13 cellular contexts compared by ENCODE assay signal in the genomic region with DNA sequence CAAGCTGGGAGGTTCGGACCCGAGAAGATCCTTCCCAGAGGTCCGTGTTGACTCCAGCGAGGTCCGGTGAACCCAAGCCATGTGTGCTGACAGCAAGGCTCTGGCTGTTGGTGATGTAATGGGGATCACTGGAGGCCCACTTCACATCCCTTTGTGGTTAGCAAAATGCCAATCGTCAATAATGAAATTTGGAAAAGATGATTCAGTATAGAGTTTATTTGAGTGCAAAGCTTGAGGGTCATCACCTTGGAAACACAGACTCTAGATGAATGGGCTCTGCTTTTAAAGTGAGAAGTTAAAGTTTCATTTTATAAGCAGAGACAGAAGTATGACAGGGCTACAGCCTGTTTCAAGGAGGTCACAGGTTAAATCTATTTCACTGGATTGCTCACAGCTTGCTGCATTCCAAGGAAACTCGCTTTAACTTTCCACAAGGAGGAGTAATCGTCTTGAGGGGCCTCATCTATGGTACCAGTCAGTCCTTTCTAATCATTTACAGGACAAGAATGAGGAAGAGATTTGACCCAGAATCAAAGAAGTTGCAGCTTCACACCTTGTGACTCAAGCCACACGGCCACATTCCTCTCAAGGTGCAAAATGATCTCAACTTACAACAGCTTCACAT.
A peak's percentile ranks its signal among the peaks of the same experiment; 100 is the strongest.
DNase-seq lines count a peak whose midpoint lies in the region; ATAC-seq, FAIRE-seq and TF ChIP-seq lines count a peak whose summit lies in the region.
"Had no signal": no experiment of that assay in that cellular context is flagged by ENCODE, and none has a peak within 500 bp of the region (broad histone marks: within the 10 kb centered on the region; RNA-seq: fewer than 3 reads in every experiment).

No MANE protein-coding gene starts in this region.

- H3K4me2 ChIP-seq in A549 = no peak overlapping the region

- peaks cover 4% of the 10 kb centered on the region for H3K27me3 ChIP-seq in kidney epithelial cell (ENCODE audit: control insufficient read depth, insufficient read depth, low read length)

- ATAC-seq in A549 = peak; percentile 8 to 61; a peak in 3 of 6 replicates
- ATAC-seq in HG03139 (IDR thresholded peaks at IDR 0.05; ENCODE audit: unreplicated experiment) = no peak
- ATAC-seq: right cardiac atrium had no signal

- no peaks in the 10 kb centered on the region for H3K36me3 ChIP-seq in kidney epithelial cell (ENCODE audit: control insufficient read depth, insufficient read depth, low read length)

- TF ChIP-seq RAD21 in A549 (conservative IDR thresholded peaks at IDR 0.05 in 1 of 2, IDR thresholded peaks at IDR 0.05 in 1 of 2) = no peak; a peak in 1 of 5 replicates

- no peaks in the 10 kb centered on the region for H3K4me1 ChIP-seq in A549

- BruUV-seq in MCF 10A (replicated peaks; lab: Mats Ljungman, UMichigan) = no TSS peak

- DNase-seq in A549 (ENCODE audit: low read depth in 1 of 2, low spot score in 1 of 2) = peak; percentile 44 to 58
- peak; percentile 52 for DNase-seq in HPDE6-E6E7 (ENCODE audit: extremely low spot score)
- no peak for DNase-seq in MCF 10A (ENCODE audit: unreplicated experiment)
- DNase-seq in kidney epithelial cell (ENCODE audit: low read depth) = peak; percentile 96
- no peak for DNase-seq in NCI-H446 (lab: John Stamatoyannopoulos, UW)
- no peak for DNase-seq in NCI-H1694 (lab: John Stamatoyannopoulos, UW)
- no peak for DNase-seq in T-helper 2 cell
- DNase-seq: cerebellar nuclear complex, NCI-H2107, right cardiac atrium had no signal

- POLR2A ChIA-PET in A549 (lab: Yijun Ruan, JAX) = interaction anchor here (0.6 to 0.7 kb wide), 2 partner anchors 37 to 214 kb away, joined by 3 to 7 read pairs; no protein-coding TSS in a partner anchor
- POLR2A ChIA-PET in MCF 10A (lab: Yijun Ruan, JAX) = interaction anchor here (0.6 kb wide), 2 partner anchors 1023 to 1268 kb away, joined by 3 read pairs; no protein-coding TSS in a partner anchor

- H3K27me3 Mint-ChIP-seq in MCF 10A (ENCODE audit: insufficient read depth, unreplicated experiment) = no peaks in the 10 kb centered on the region

- H3K27ac ChIP-seq in A549 = no peak overlapping the region
- H3K27ac ChIP-seq: C4-2B had no signal

- no peaks in the 10 kb centered on the region for H3K9me3 ChIP-seq in A549

- WGBS in A549 (ENCODE audit: missing lambda C conversion rate) = 28% methylated on average over 9 of the region's 9 CpGs

- CTCF ChIA-PET in A549 (lab: Yijun Ruan, JAX) (interaction anchor here (0.9 to 2.6 kb wide), 6 partner anchors 9 to 264 kb away, joined by 3 to 7 read pairs (median 3); no protein-coding TSS in a partner anchor), MCF 10A (lab: Yijun Ruan, JAX) (interaction anchor here (0.5 to 8.9 kb wide), 7 partner anchors 8 to 597 kb away, joined by 3 to 118 read pairs (median 3); no protein-coding TSS in a partner anchor)

- no peak for TF ChIP-seq POLR2A in A549 (IDR thresholded peaks at IDR 0.05; ENCODE audit: low read length)

- H3K4me3 ChIP-seq in A549 (no peak overlapping the region), kidney epithelial cell (ENCODE audit: low read depth, low read length) (no peak overlapping the region)

- peaks cover 6% of the 10 kb centered on the region for H3K4me1 Mint-ChIP-seq in MCF 10A (ENCODE audit: insufficient read depth, unreplicated experiment)

- intact Hi-C loops in MCF 10A (cut with micrococcal nuclease) = loop anchor here (1.0 to 10.0 kb wide), 3 partner anchors 61 to 197 kb away; no protein-coding TSS in a partner anchor

- H3K9me3 Mint-ChIP-seq in MCF 10A (ENCODE audit: unreplicated experiment) = no peaks in the 10 kb centered on the region
- H3K9me3 Mint-ChIP-seq: immature natural killer cell had no signal

- no peak overlapping the region for H3K27ac Mint-ChIP-seq in MCF 10A (ENCODE audit: low read depth, unreplicated experiment)
- H3K27ac Mint-ChIP-seq: immature natural killer cell had no signal

- FAIRE-seq in A549 (lab: Jason Lieb, UNC) = peak; percentile 46

- H3K4me3 Mint-ChIP-seq in MCF 10A (ENCODE audit: unreplicated experiment) = no peak overlapping the region
- H3K4me3 Mint-ChIP-seq: immature natural killer cell had no signal

- TF ChIP-seq EP300 in A549 (IDR thresholded peaks at IDR 0.05) = no peak

- H3K36me3 Mint-ChIP-seq in MCF 10A (ENCODE audit: insufficient read depth, unreplicated experiment) = no peaks in the 10 kb centered on the region
- H3K36me3 Mint-ChIP-seq: immature natural killer cell had no signal

- TF ChIP-seq CTCF in A549 (IDR thresholded peaks at IDR 0.05) (no peak), MCF 10A (IDR thresholded peaks at IDR 0.05; ENCODE audit: unreplicated experiment) (peak; percentile 17), kidney epithelial cell (IDR thresholded peaks at IDR 0.05; ENCODE audit: insufficient read depth, low read length, poor library complexity, severe bottlenecking) (peak; percentile 62)

TF ChIP-seq in A549, 52 proteins besides CTCF, POLR2A, EP300 and RAD21:
- TF ChIP-seq TP53 (CRISPR knock-in tag; IDR thresholded peaks at IDR 0.05) = no peak
- 0 out of 3 replicates have a peak, but pooled peaks have one; percentile 10 for TF ChIP-seq SMC3 (IDR thresholded peaks at IDR 0.05)
- TF ChIP-seq POLR2AphosphoS2 (conservative IDR thresholded peaks at IDR 0.05; ENCODE audit: low read length) = no peak
- TF ChIP-seq, protein P1, sequence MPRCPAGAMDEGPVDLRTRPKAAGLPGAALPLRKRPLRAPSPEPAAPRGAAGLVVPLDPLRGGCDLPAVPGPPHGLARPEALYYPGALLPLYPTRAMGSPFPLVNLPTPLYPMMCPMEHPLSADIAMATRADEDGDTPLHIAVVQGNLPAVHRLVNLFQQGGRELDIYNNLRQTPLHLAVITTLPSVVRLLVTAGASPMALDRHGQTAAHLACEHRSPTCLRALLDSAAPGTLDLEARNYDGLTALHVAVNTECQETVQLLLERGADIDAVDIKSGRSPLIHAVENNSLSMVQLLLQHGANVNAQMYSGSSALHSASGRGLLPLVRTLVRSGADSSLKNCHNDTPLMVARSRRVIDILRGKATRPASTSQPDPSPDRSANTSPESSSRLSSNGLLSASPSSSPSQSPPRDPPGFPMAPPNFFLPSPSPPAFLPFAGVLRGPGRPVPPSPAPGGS (IDR thresholded peaks at IDR 0.05) = no peak

Comparison
In these comparisons a context has a peak if more than half of its experiments do, and no peak if none do; other contexts are left out.
1. DNase-seq: peak in A549 (2 of 2), HPDE6-E6E7 (single experiment) and kidney epithelial cell (single experiment); none in MCF 10A (single experiment), NCI-H446 (0 of 2), NCI-H1694 (single experiment) and T-helper 2 cell (0 of 5).